In the genomic region with DNA sequence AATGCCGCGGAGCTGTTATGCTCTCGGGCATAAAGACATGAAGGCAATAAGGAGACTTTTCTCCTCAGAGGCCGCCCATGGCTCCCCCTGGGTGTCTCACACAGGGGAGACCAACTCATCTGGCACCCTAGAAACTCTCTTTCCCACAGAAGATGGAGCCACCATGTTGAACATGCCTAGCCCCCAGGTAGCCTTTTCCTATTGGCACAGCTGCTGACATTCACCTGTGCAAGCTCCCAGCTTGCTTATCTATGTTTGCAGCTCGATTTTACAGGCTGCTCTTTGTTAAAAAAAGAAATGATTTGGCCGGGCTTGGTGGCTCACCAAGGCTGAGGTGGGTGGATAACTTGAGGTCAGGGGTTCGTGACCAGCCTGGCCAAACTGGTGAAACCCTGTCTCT, we compare ENCODE assay signal across 10 cellular contexts. TPM values are rescaled to one million over a fixed set of nuclear protein-coding genes. Genes with fewer than 3 reads are reported as not detected.
A peak's percentile ranks its signal among the peaks of the same experiment; 100 is the strongest.
DNase-seq lines count a peak whose midpoint lies in the region; ATAC-seq, FAIRE-seq and TF ChIP-seq lines count a peak whose summit lies in the region.
"Not testable (repeated sequence)": the region's sequence is repeated elsewhere in the genome, so short reads cannot be mapped to it uniquely, and the experiment has no call there.
"Had no signal": no experiment of that assay in that cellular context is flagged by ENCODE, and none has a peak within 500 bp of the region (broad histone marks: within the 10 kb centered on the region; RNA-seq: fewer than 3 reads in every experiment).

No MANE protein-coding gene starts in this region.

- peak overlapping the region; percentile 7 for H3K27ac Mint-ChIP-seq in type B pancreatic cell

- not testable (repeated sequence) for H3K9me3 Mint-ChIP-seq in type B pancreatic cell

- H3K27me3 ChIP-seq in HUES6 (ENCODE audit: control insufficient read depth, insufficient read depth, low read length); body of pancreas; mucosa of rectum (ENCODE audit: control insufficient read depth in 2 of 2, insufficient read depth in 2 of 2, low read length in 2 of 2); pancreas: not testable (repeated sequence)

- ATAC-seq in body of pancreas (peak; percentile 71), left colon (peak; percentile 41), pancreas (peak; percentile 55 to 83 (median 74))

- not testable (repeated sequence) for H3K36me3 Mint-ChIP-seq in type B pancreatic cell

- peaks cover 19% of the 10 kb centered on the region for H3K4me1 ChIP-seq in HUES6 (ENCODE audit: control insufficient read depth, insufficient read depth, low read length)
- H3K4me1 ChIP-seq in body of pancreas = peaks cover 32% of the 10 kb centered on the region
- H3K4me1 ChIP-seq in mucosa of rectum (ENCODE audit: control insufficient read depth in 2 of 2, insufficient read depth in 2 of 2, low read length in 2 of 2) = peaks cover 10 to 41% of the 10 kb centered on the region in 2 donors
- peaks cover 0 to 21% (median 0%) of the 10 kb centered on the region in 3 donors for H3K4me1 ChIP-seq in pancreas

- not testable (repeated sequence) for H3K4me3 Mint-ChIP-seq in type B pancreatic cell

- H3K9me3 ChIP-seq in HUES6 (ENCODE audit: control insufficient read depth, insufficient read depth, low read depth, low read length) = peaks cover 27% of the 10 kb centered on the region
- not testable (repeated sequence) for H3K9me3 ChIP-seq in body of pancreas; mucosa of rectum (ENCODE audit: control insufficient read depth in 2 of 2, low read length in 2 of 2); pancreas

- TF ChIP-seq CTCF in body of pancreas (IDR thresholded peaks at IDR 0.05); pancreas (IDR thresholded peaks at IDR 0.05); type B pancreatic cell (conservative IDR thresholded peaks at IDR 0.05): not testable (repeated sequence)

- peak overlapping the region; percentile 45 for H3K9ac ChIP-seq in HUES6 (ENCODE audit: low read length)
- H3K9ac ChIP-seq in mucosa of rectum (ENCODE audit: low read depth in 1 of 2, low read length in 2 of 2) = peak overlapping the region in 1 of 2 donors; percentile 62

- H3K4me3 ChIP-seq in HUES6 (ENCODE audit: low read depth, low read length) = peak overlapping the region; percentile 17; the same call in 1 of the 2 replicates
- not testable (repeated sequence) for H3K4me3 ChIP-seq in body of pancreas, pancreas
- peak overlapping the region; percentile 41 to 54 for H3K4me3 ChIP-seq in mucosa of rectum (ENCODE audit: low read length in 2 of 2)

- TF ChIP-seq POLR2A in body of pancreas (IDR thresholded peaks at IDR 0.05) = not testable (repeated sequence)

- intact Hi-C loops in body of pancreas (cut with DNase I); left colon (cut with DNase I, micrococcal nuclease); pancreas (cut with DNase I): not testable (repeated sequence)

- H3K36me3 ChIP-seq in HUES6 (ENCODE audit: control insufficient read depth, insufficient read depth, low read length); body of pancreas (replicated peaks in 1 of 2; ENCODE audit: insufficient read depth in 1 of 2, low read depth in 2 of 2); mucosa of rectum (ENCODE audit: control insufficient read depth in 2 of 2, insufficient read depth in 2 of 2, low read length in 2 of 2); pancreas: not testable (repeated sequence)

- peak overlapping the region; percentile 68; the same call in 1 of the 2 replicates for H3K27ac ChIP-seq in HUES6 (ENCODE audit: low read depth, low read length)
- H3K27ac ChIP-seq in body of pancreas = peak overlapping the region in 2 of 4 donors; percentile 5 to 36
- H3K27ac ChIP-seq in epithelial cell of prostate = peak overlapping the region; percentile 28
- H3K27ac ChIP-seq in mucosa of rectum (ENCODE audit: low read depth in 2 of 2, low read length in 2 of 2) = peak overlapping the region; percentile 85 to 91
- not testable (repeated sequence) for H3K27ac ChIP-seq in pancreas

- not testable (repeated sequence) for H3K27me3 Mint-ChIP-seq in type B pancreatic cell

- DNase-seq in body of pancreas = peak; percentile 38 to 69 (median 56)
- DNase-seq in epithelial cell of prostate (ENCODE audit: low read depth, low spot score); type B pancreatic cell (ENCODE audit: extremely low spot score, unreplicated experiment): not testable (repeated sequence)
- peak in 1 of 2 donors; percentile 38 for DNase-seq in left colon
- DNase-seq in pancreas = peak in 4 of 6 donors; percentile 32 to 57 (median 38)

- WGBS in body of pancreas, 2 donors = 36 to 39% methylated on average over 7 of the region's 7 CpGs
- WGBS in pancreas, 2 donors = 24 to 28% methylated on average over 7 of the region's 7 CpGs

- H3K4me1 Mint-ChIP-seq in type B pancreatic cell (ENCODE audit: unreplicated experiment) = peaks cover 11% of the 10 kb centered on the region

- FAIRE-seq in pancreas (lab: Jason Lieb, UNC) = not testable (repeated sequence)

RNA-seq across cellular contexts. Expression of a gene that starts 23.6 kb away (rescaled TPM):
- under 1 TPM; under 0.01 TPM for total RNA-seq in body of pancreas
- total RNA-seq in left colon = under 1 TPM; 0.11 to 0.76 TPM
- 1 to 10 TPM in 1 of 6 donors, under 1 TPM in 5; 0.05 to 1.5 (median 0.40) TPM for total RNA-seq in pancreas
- under 1 TPM; under 0.01 to 0.33 TPM for polyA plus RNA-seq in pancreas
- total RNA-seq in type B pancreatic cell (ENCODE audit: low replicate concordance) = 0.60 and 2.2 TPM in 2 replicates
- total RNA-seq: CD8-positive, alpha-beta memory T cell had no signal
- polyA plus RNA-seq: CD4-positive, CD25-positive, alpha-beta regulatory T cell; CD8-positive, alpha-beta memory T cell; GM23248 had no signal

RNA-seq across cellular contexts. Expression of a gene that starts 58.6 kb away (rescaled TPM):
- total RNA-seq in body of pancreas = 1 to 10 TPM; 7.3 to 9.9 TPM
- total RNA-seq in left colon = 10 to 100 TPM; 45.6 to 54.2 TPM
- 10 to 100 TPM in 1 of 6 donors, 1 to 10 TPM in 5; 2.6 to 13.6 (median 7.4) TPM for total RNA-seq in pancreas
- 10 to 100 TPM; 20.0 to 36.3 TPM for polyA plus RNA-seq in pancreas
- 14.3 and 15.8 TPM in 2 replicates for total RNA-seq in type B pancreatic cell (ENCODE audit: low replicate concordance)
